In the genomic region with DNA sequence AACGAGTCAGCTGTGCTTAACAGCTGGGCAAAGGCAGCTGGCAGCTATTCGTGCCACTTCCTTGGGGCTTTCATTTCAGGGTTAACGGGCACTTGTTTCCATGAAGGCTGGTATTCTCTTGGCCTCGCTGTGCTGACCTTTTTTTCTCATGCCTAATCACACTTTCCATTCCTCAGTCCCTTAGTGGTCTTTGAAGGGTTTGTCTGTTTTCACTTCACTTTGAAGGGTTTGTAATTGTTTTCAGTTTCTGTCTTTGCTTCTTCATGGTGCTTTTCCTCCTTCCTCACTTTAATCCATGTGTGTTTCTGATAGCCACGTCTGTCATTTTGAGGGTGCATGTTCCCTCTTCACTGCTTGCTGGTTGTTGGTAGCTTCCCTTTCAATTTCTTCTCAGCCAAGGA, we compare ENCODE assay signal across 14 cellular contexts. TPM values are rescaled to one million over a fixed set of nuclear protein-coding genes. Genes with fewer than 3 reads are reported as not detected.
DNase-seq lines count a peak whose midpoint lies in the region; ATAC-seq and TF ChIP-seq lines count a peak whose summit lies in the region.
"Had no signal": no experiment of that assay in that cellular context is flagged by ENCODE, and none has a peak within 500 bp of the region (broad histone marks: within the 10 kb centered on the region; RNA-seq: fewer than 3 reads in every experiment).

No MANE protein-coding gene starts in this region.

- peak; percentile 1 for DNase-seq in DMS79 treated with DMSO at 0.1 percent for 48 hours (lab: John Stamatoyannopoulos, UW)
- DNase-seq in DMS79 (lab: John Stamatoyannopoulos, UW) = no peak
- peak; percentile 43 for DNase-seq in activated naive CD8-positive, alpha-beta T cell treated with anti-CD3 and anti-CD28 coated beads for 36 hours
- DNase-seq in osteocyte (ENCODE audit: extremely low spot score, unreplicated experiment) = no peak
- DNase-seq in GOT3 (lab: John Stamatoyannopoulos, UW) = no peak
- no peak for DNase-seq in NCI-H1048 (lab: John Stamatoyannopoulos, UW)
- DNase-seq: 8988T; activated CD4-positive, alpha-beta T cell treated with anti-CD3 and anti-CD28 coated beads for 1 hour; amniotic stem cell; DMS153; left cardiac atrium; stimulated activated CD4-positive, alpha-beta T cell treated with anti-CD3 and anti-CD28 coated beads, Interleukin-2, amount 100 ng/mL, for 24 hours had no signal

- H2AFZ ChIP-seq in KMS-11 (ENCODE audit: low read depth) = no peak overlapping the region

- H3K4me2 ChIP-seq in KMS-11 = peak overlapping the region; percentile 43

- peak overlapping the region; percentile 89 for H3K27ac Mint-ChIP-seq in activated naive CD8-positive, alpha-beta T cell treated with anti-CD3 and anti-CD28 coated beads for 36 hours
- peak overlapping the region; percentile 55 for H3K27ac Mint-ChIP-seq in osteocyte (ENCODE audit: unreplicated experiment)

- no peak for ATAC-seq in HG03432 (IDR thresholded peaks at IDR 0.05; ENCODE audit: unreplicated experiment)

- peaks cover 16% of the 10 kb centered on the region for H3K36me3 Mint-ChIP-seq in activated naive CD8-positive, alpha-beta T cell treated with anti-CD3 and anti-CD28 coated beads for 36 hours
- peaks cover 18% of the 10 kb centered on the region for H3K36me3 Mint-ChIP-seq in osteocyte (ENCODE audit: unreplicated experiment)

- H4K20me1 ChIP-seq in KMS-11 (ENCODE audit: insufficient read depth) = no peaks in the 10 kb centered on the region

- no peaks in the 10 kb centered on the region for H3K9me3 Mint-ChIP-seq in activated naive CD8-positive, alpha-beta T cell treated with anti-CD3 and anti-CD28 coated beads for 36 hours
- H3K9me3 Mint-ChIP-seq in osteocyte (ENCODE audit: unreplicated experiment) = no peaks in the 10 kb centered on the region

- H3K36me3 ChIP-seq in KMS-11 (ENCODE audit: insufficient read depth) = no peaks in the 10 kb centered on the region

- H3K4me1 ChIP-seq in KMS-11 (ENCODE audit: low read depth, poor library complexity, severe bottlenecking) = peaks cover 25% of the 10 kb centered on the region

- H3K79me2 ChIP-seq in KMS-11 (ENCODE audit: insufficient read depth, low read depth) = no peaks in the 10 kb centered on the region

- peak overlapping the region; percentile 14; the same call in 1 of the 2 replicates for H3K27ac ChIP-seq in KMS-11

- H3K27me3 ChIP-seq in KMS-11 (ENCODE audit: insufficient read depth, low read depth) = no peaks in the 10 kb centered on the region

- TF ChIP-seq CTCF in KMS-11 (conservative IDR thresholded peaks at IDR 0.05; ENCODE audit: low read depth, low read length) (no peak), osteocyte (IDR thresholded peaks at IDR 0.05) (no peak)

- no peak overlapping the region for H3K9ac ChIP-seq in KMS-11

- H3K4me3 ChIP-seq in KMS-11 (IDR thresholded peaks at IDR 0.05; ENCODE audit: insufficient read depth, low read depth, low read length) = no peak overlapping the region

- H3K4me3 Mint-ChIP-seq in activated naive CD8-positive, alpha-beta T cell treated with anti-CD3 and anti-CD28 coated beads for 36 hours = no peak overlapping the region
- no peak overlapping the region for H3K4me3 Mint-ChIP-seq in osteocyte (ENCODE audit: unreplicated experiment)

- H3K4me1 Mint-ChIP-seq in activated naive CD8-positive, alpha-beta T cell treated with anti-CD3 and anti-CD28 coated beads for 36 hours = peaks cover 24% of the 10 kb centered on the region
- peaks cover 12% of the 10 kb centered on the region for H3K4me1 Mint-ChIP-seq in osteocyte (ENCODE audit: unreplicated experiment)

- no peaks in the 10 kb centered on the region for H3K27me3 Mint-ChIP-seq in activated naive CD8-positive, alpha-beta T cell treated with anti-CD3 and anti-CD28 coated beads for 36 hours
- H3K27me3 Mint-ChIP-seq in osteocyte (ENCODE audit: unreplicated experiment) = no peaks in the 10 kb centered on the region

RNA-seq across cellular contexts. Expression of a gene that starts 24.6 kb away (rescaled TPM):
- total RNA-seq in activated naive CD8-positive, alpha-beta T cell treated with anti-CD3 and anti-CD28 coated beads for 36 hours = 10 to 100 TPM; 41.6 to 43.8 TPM
- 44.5 and 49.5 TPM in 2 replicates for total RNA-seq in osteocyte

RNA-seq across cellular contexts. Expression of a gene that starts 45.2 kb away (rescaled TPM):
- total RNA-seq in activated naive CD8-positive, alpha-beta T cell treated with anti-CD3 and anti-CD28 coated beads for 36 hours = under 1 TPM; 0.60 to 0.72 TPM
- total RNA-seq in osteocyte = 14.7 and 15.1 TPM in 2 replicates

RNA-seq across cellular contexts. Expression of a gene that starts 48.3 kb away (rescaled TPM):
- 10 to 100 TPM; 52.6 to 53.8 TPM for total RNA-seq in activated naive CD8-positive, alpha-beta T cell treated with anti-CD3 and anti-CD28 coated beads for 36 hours
- total RNA-seq in osteocyte = 20.7 and 23.2 TPM in 2 replicates

RNA-seq across cellular contexts. Expression of a gene that starts 57.8 kb away (rescaled TPM):
- under 1 TPM; 0.29 to 0.34 TPM for total RNA-seq in activated naive CD8-positive, alpha-beta T cell treated with anti-CD3 and anti-CD28 coated beads for 36 hours
- total RNA-seq in osteocyte = 0.59 and 0.78 TPM in 2 replicates

Comparison
In these comparisons a context has a peak if more than half of its experiments do, and no peak if none do; other contexts are left out.
1. DNase-seq: peak in DMS79 treated with DMSO at 0.1 percent for 48 hours (single experiment) and activated naive CD8-positive, alpha-beta T cell treated with anti-CD3 and anti-CD28 coated beads for 36 hours (single experiment); none in DMS79 (single experiment), osteocyte (single experiment), GOT3 (single experiment) and NCI-H1048 (single experiment).